ENCODE assay signal across 25 cellular contexts in genomic region chr2:15832310-15832709, GRCh38.
"Had no signal": no experiment of that assay in that cellular context is flagged by ENCODE, and none has a peak within 500 bp of the region (broad histone marks: within the 10 kb centered on the region; RNA-seq: fewer than 3 reads in every experiment).

No MANE protein-coding gene starts in this region.

- H3K9me3 ChIP-seq: colonic mucosa, esophagus squamous epithelium, gastrocnemius medialis, heart right ventricle, lower lobe of right lung had no signal

- ATAC-seq: effector memory CD8-positive, alpha-beta T cell; gastrocnemius medialis; heart right ventricle; left colon; left lobe of liver; lower lobe of right lung had no signal

- H3K27me3 Mint-ChIP-seq: dendritic cell treated with granulocyte-macrophage colony-stimulating factor and Interleukin-4, amounts not matched to agents 40 ng/mL and 50 ng/mL, for 4 days had no signal

- H3K4me1 Mint-ChIP-seq: endodermal cell, memory B cell had no signal

- H3K27me3 ChIP-seq: colonic mucosa, esophagus squamous epithelium, gastrocnemius medialis, heart right ventricle had no signal

- H3K4me3 ChIP-seq: colonic mucosa, esophagus squamous epithelium, gastrocnemius medialis, heart right ventricle, left ventricle myocardium inferior, lower lobe of right lung had no signal

- H3K27ac ChIP-seq: colonic mucosa, epithelial cell of prostate, esophagus squamous epithelium, gastrocnemius medialis, heart right ventricle, left ventricle myocardium inferior, lower lobe of right lung had no signal

- H3K36me3 Mint-ChIP-seq: memory B cell had no signal

- H3K27ac Mint-ChIP-seq: dendritic cell treated with granulocyte-macrophage colony-stimulating factor and Interleukin-4, amounts not matched to agents 40 ng/mL and 50 ng/mL, for 4 days; effector memory CD8-positive, alpha-beta T cell; endodermal cell; memory B cell had no signal

- DNase-seq: colonic mucosa; cortex of kidney; effector CD8-positive, alpha-beta T cell; effector memory CD8-positive, alpha-beta T cell; endodermal cell; erythroblast; esophagus squamous epithelium; foreskin fibroblast; foreskin melanocyte; gastrocnemius medialis; glutamatergic neuron; head of caudate nucleus; heart right ventricle; hippocampal formation; kidney; kidney glomerular epithelial cell; left colon; left ventricle myocardium inferior; lower lobe of right lung; mesendoderm; midbrain had no signal

- H3K36me3 ChIP-seq: colonic mucosa, esophagus squamous epithelium, gastrocnemius medialis, heart right ventricle, left ventricle myocardium inferior, lower lobe of right lung had no signal

- H3K4me1 ChIP-seq: colonic mucosa, gastrocnemius medialis, heart right ventricle, left ventricle myocardium inferior, lower lobe of right lung had no signal

- H3K4me3 Mint-ChIP-seq: dendritic cell treated with granulocyte-macrophage colony-stimulating factor and Interleukin-4, amounts not matched to agents 40 ng/mL and 50 ng/mL, for 4 days; effector memory CD8-positive, alpha-beta T cell; endodermal cell; memory B cell had no signal

- H3K9me3 Mint-ChIP-seq: dendritic cell treated with granulocyte-macrophage colony-stimulating factor and Interleukin-4, amounts not matched to agents 40 ng/mL and 50 ng/mL, for 4 days; endodermal cell; memory B cell had no signal
